Comparison of ENCODE assay signal across 16 cellular contexts in genomic region chr2:240602266-240603050, GRCh38. TPM values are rescaled to one million over a fixed set of nuclear protein-coding genes. Genes with fewer than 3 reads are reported as not detected.
DNase-seq lines count a peak whose midpoint lies in the region; ATAC-seq and TF ChIP-seq lines count a peak whose summit lies in the region.
"Had no signal": no experiment of that assay in that cellular context is flagged by ENCODE, and none has a peak within 500 bp of the region (broad histone marks: within the 10 kb centered on the region; RNA-seq: fewer than 3 reads in every experiment).

No MANE protein-coding gene starts in this region.

- peaks cover 2% of the 10 kb centered on the region for H3K36me3 Mint-ChIP-seq in activated T-cell treated with anti-CD3 and anti-CD28 coated beads, Interleukin-2, amount 50 U/mL, for 4 hours (ENCODE audit: insufficient read depth)
- H3K36me3 Mint-ChIP-seq in HFFc6 (ENCODE audit: low read depth): no peaks in the 10 kb centered on the region
- H3K36me3 Mint-ChIP-seq: T-cell had no signal

- no peaks in the 10 kb centered on the region for H3K4me1 Mint-ChIP-seq in activated T-cell treated with anti-CD3 and anti-CD28 coated beads, Interleukin-2, amount 50 U/mL, for 4 hours (ENCODE audit: low read depth)
- no peaks in the 10 kb centered on the region for H3K4me1 Mint-ChIP-seq in HFFc6 (ENCODE audit: low read depth)
- H3K4me1 Mint-ChIP-seq: T-cell had no signal

- WGBS in psoas muscle, 3 donors: 88 to 93% (median 90%) methylated on average over 24 to 32 of the region's 32 CpGs

- no peak for TF ChIP-seq CTCF in psoas muscle (IDR thresholded peaks at IDR 0.05)
- TF ChIP-seq CTCF in HFFc6 (IDR thresholded peaks at IDR 0.05): no peak

- H3K27me3 Mint-ChIP-seq in activated T-cell treated with anti-CD3 and anti-CD28 coated beads, Interleukin-2, amount 50 U/mL, for 4 hours (ENCODE audit: low read depth): no peaks in the 10 kb centered on the region
- H3K27me3 Mint-ChIP-seq in HFFc6 (ENCODE audit: insufficient read depth): peaks cover 2% of the 10 kb centered on the region
- H3K27me3 Mint-ChIP-seq: activated CD8-positive, alpha-beta T cell treated with anti-CD3 and anti-CD28 coated beads for 36 hours; T-cell had no signal

- no peak overlapping the region for H3K27ac Mint-ChIP-seq in HFFc6
- H3K27ac Mint-ChIP-seq: activated CD8-positive, alpha-beta T cell treated with anti-CD3 and anti-CD28 coated beads for 36 hours; T-cell had no signal

- no peaks in the 10 kb centered on the region for H3K9me3 ChIP-seq in psoas muscle
- H3K9me3 ChIP-seq: BLaER1 treated with 17β-estradiol and CSF1 and Interleukin-3, amounts not matched to agents 10 nM and 100 nM; uterus had no signal

- H3K4me3 ChIP-seq in psoas muscle: no peak overlapping the region
- H3K4me3 ChIP-seq: BLaER1 treated with 17β-estradiol and CSF1 and Interleukin-3, amounts not matched to agents 10 nM and 100 nM; uterus had no signal

- intact Hi-C loops in left cardiac atrium (cut with DNase I): no loop called here
- intact Hi-C loops in psoas muscle (cut with DNase I): no loop called here

- H3K4me1 ChIP-seq in psoas muscle: no peaks in the 10 kb centered on the region
- H3K4me1 ChIP-seq: uterus had no signal

- H3K36me3 ChIP-seq in psoas muscle (ENCODE audit: insufficient read depth in 1 of 2, low read depth in 1 of 2): peaks cover 0 to 26% of the 10 kb centered on the region in 2 donors
- H3K36me3 ChIP-seq: uterus had no signal

- no peaks in the 10 kb centered on the region for H3K9me3 Mint-ChIP-seq in activated T-cell treated with anti-CD3 and anti-CD28 coated beads, Interleukin-2, amount 50 U/mL, for 4 hours
- no peaks in the 10 kb centered on the region for H3K9me3 Mint-ChIP-seq in HFFc6
- H3K9me3 Mint-ChIP-seq: activated CD8-positive, alpha-beta T cell treated with anti-CD3 and anti-CD28 coated beads for 36 hours; T-cell had no signal

- no peak overlapping the region for H3K4me3 Mint-ChIP-seq in activated T-cell treated with anti-CD3 and anti-CD28 coated beads, Interleukin-2, amount 50 U/mL, for 4 hours
- H3K4me3 Mint-ChIP-seq in HFFc6: no peak overlapping the region
- H3K4me3 Mint-ChIP-seq: activated CD8-positive, alpha-beta T cell treated with anti-CD3 and anti-CD28 coated beads for 36 hours; T-cell had no signal

- H3K27me3 ChIP-seq in psoas muscle (ENCODE audit: insufficient read depth in 3 of 3, low read length in 2 of 3): no peaks in the 10 kb centered on the region
- H3K27me3 ChIP-seq: BLaER1 treated with 17β-estradiol and CSF1 and Interleukin-3, amounts not matched to agents 10 nM and 100 nM; uterus had no signal

- no peak for TF ChIP-seq POLR2A in GM18505 (IDR thresholded peaks at IDR 0.05; ENCODE audit: borderline replicate concordance, extremely low read depth, insufficient read depth, insufficient read length)

- no peak overlapping the region for H3K27ac ChIP-seq in psoas muscle
- H3K27ac ChIP-seq: BLaER1 treated with 17β-estradiol and CSF1 and Interleukin-3, amounts not matched to agents 10 nM and 100 nM; RWPE1; uterus had no signal

- peak; percentile 10 for DNase-seq in activated T-cell treated with anti-CD3 and anti-CD28 coated beads, Interleukin-2, amount 50 U/mL, for 1 hour
- DNase-seq in activated T-cell treated with anti-CD3 and anti-CD28 coated beads, Interleukin-2, amount 50 U/mL, for 4 hours: no peak
- peak; percentile 12 for DNase-seq in left cardiac atrium
- DNase-seq in psoas muscle: peak; percentile 7 to 56
- DNase-seq in HFFc6: no peak
- DNase-seq: activated CD8-positive, alpha-beta T cell treated with anti-CD3 and anti-CD28 coated beads for 36 hours; activated gamma-delta T cell; NCI-H1436; NK-92 treated with Interleukin-12 subunit alpha and Interleukin-12 subunit beta, amount 100 ng/mL, for 24 hours; stimulated activated naive CD8-positive, alpha-beta T cell treated with anti-CD3 and anti-CD28 coated beads, Interleukin-15, Interleukin-2, amounts not matched to agents 100 U/mL and 50 U/mL, for 24 hours had no signal

- ATAC-seq in activated T-cell treated with anti-CD3 and anti-CD28 coated beads, Interleukin-2, amount 50 U/mL, for 4 hours: no peak
- ATAC-seq in left cardiac atrium: no peak
- no peak for ATAC-seq in psoas muscle
- ATAC-seq in GM18505 (IDR thresholded peaks at IDR 0.05; ENCODE audit: unreplicated experiment): no peak
- ATAC-seq: activated CD8-positive, alpha-beta T cell treated with anti-CD3 and anti-CD28 coated beads for 36 hours; HCT116; stimulated activated naive CD8-positive, alpha-beta T cell treated with anti-CD3 and anti-CD28 coated beads, Interleukin-15, Interleukin-2, amounts not matched to agents 100 U/mL and 50 U/mL, for 24 hours; T-cell had no signal

RNA-seq across cellular contexts. Expression of gene CAPN10, which starts 15.9 kb away (rescaled TPM):
- 10 to 100 TPM; 38.2 to 43.4 (median 41.1) TPM for total RNA-seq in activated T-cell treated with anti-CD3 and anti-CD28 coated beads, Interleukin-2, amount 50 U/mL, for 4 hours
- 10 to 100 TPM; 17.9 to 26.6 TPM for total RNA-seq in left cardiac atrium
- total RNA-seq in psoas muscle: 1 to 10 TPM; 5.0 to 9.9 (median 7.6) TPM
- polyA plus RNA-seq in psoas muscle: 10 to 100 TPM in 2 of 3 donors, 1 to 10 TPM in 1; 8.9 to 15.0 (median 13.1) TPM
- total RNA-seq in HFFc6 (2021; fragmentation: NEBNext Ultra II Directional; extraction: Animal tissue kit (Norgen Biotek cat#: 25700)): 10 to 100 TPM; 13.9 to 20.5 (median 15.0) TPM

RNA-seq across cellular contexts. Expression of gene GPR35, which starts 22.8 kb away (rescaled TPM):
- 1 to 10 TPM; 3.0 to 3.5 (median 3.3) TPM for total RNA-seq in activated T-cell treated with anti-CD3 and anti-CD28 coated beads, Interleukin-2, amount 50 U/mL, for 4 hours
- total RNA-seq in left cardiac atrium (1 to 10 TPM; 1.1 to 1.3 TPM), psoas muscle (under 1 TPM; 0.36 to 0.92 (median 0.68) TPM)
- under 1 TPM; 0.30 to 0.89 (median 0.58) TPM for polyA plus RNA-seq in psoas muscle
- under 1 TPM in 3 of 6 experiments, not detected in 3; 0.11 to 0.28 (median 0.14) TPM for total RNA-seq in HFFc6 (2021; fragmentation: NEBNext Ultra II Directional; extraction: Animal tissue kit (Norgen Biotek cat#: 25700))

RNA-seq across cellular contexts. Expression of gene RNPEPL1, which starts 34.2 kb away (rescaled TPM):
- total RNA-seq in activated T-cell treated with anti-CD3 and anti-CD28 coated beads, Interleukin-2, amount 50 U/mL, for 4 hours: 10 to 100 TPM; 40.9 to 46.0 (median 42.9) TPM
- total RNA-seq in left cardiac atrium (10 to 100 TPM; 47.3 to 67.6 TPM), psoas muscle (10 to 100 TPM; 48.8 to 70.4 (median 59.0) TPM)
- polyA plus RNA-seq in psoas muscle: 10 to 100 TPM; 59.2 to 79.6 (median 71.9) TPM
- total RNA-seq in HFFc6 (2021; fragmentation: NEBNext Ultra II Directional; extraction: Animal tissue kit (Norgen Biotek cat#: 25700)): 10 to 100 TPM; 36.9 to 48.5 (median 43.3) TPM

RNA-seq across cellular contexts. Expression of gene DUSP28, which starts 42.3 kb away (rescaled TPM):
- 1 to 10 TPM; 5.7 to 6.1 (median 5.9) TPM for total RNA-seq in activated T-cell treated with anti-CD3 and anti-CD28 coated beads, Interleukin-2, amount 50 U/mL, for 4 hours
- 1 to 10 TPM; 8.1 to 8.2 TPM for total RNA-seq in left cardiac atrium
- total RNA-seq in psoas muscle: 10 to 100 TPM; 10.4 to 12.9 (median 12.7) TPM
- polyA plus RNA-seq in psoas muscle: 10 to 100 TPM in 1 of 3 donors, 1 to 10 TPM in 2; 6.6 to 18.1 (median 9.5) TPM
- 1 to 10 TPM; 3.1 to 5.0 (median 4.3) TPM for total RNA-seq in HFFc6 (2021; fragmentation: NEBNext Ultra II Directional; extraction: Animal tissue kit (Norgen Biotek cat#: 25700))

RNA-seq across cellular contexts. Expression of gene ANKMY1, which starts 44.7 kb away (rescaled TPM):
- total RNA-seq in activated T-cell treated with anti-CD3 and anti-CD28 coated beads, Interleukin-2, amount 50 U/mL, for 4 hours: 10 to 100 TPM; 15.7 to 17.2 (median 15.8) TPM
- 1 to 10 TPM; 4.9 to 8.1 TPM for total RNA-seq in left cardiac atrium
- total RNA-seq in psoas muscle: 1 to 10 TPM; 3.0 to 5.8 (median 4.6) TPM
- polyA plus RNA-seq in psoas muscle: 1 to 10 TPM; 1.4 to 2.5 (median 2.4) TPM
- 1 to 10 TPM; 4.4 to 5.6 (median 5.2) TPM for total RNA-seq in HFFc6 (2021; fragmentation: NEBNext Ultra II Directional; extraction: Animal tissue kit (Norgen Biotek cat#: 25700))

Comparison
In these comparisons a context has a peak if more than half of its experiments do, and no peak if none do; other contexts are left out.
1. DNase-seq: peak in activated T-cell treated with anti-CD3 and anti-CD28 coated beads, Interleukin-2, amount 50 U/mL, for 1 hour (single experiment), left cardiac atrium (single experiment) and psoas muscle (2 of 2); none in activated T-cell treated with anti-CD3 and anti-CD28 coated beads, Interleukin-2, amount 50 U/mL, for 4 hours (single experiment) and HFFc6 (single experiment).